ENCODE assay signal across 1 cellular context in genomic region chr18:3608099-3608453, GRCh38.
TF ChIP-seq lines count a peak whose summit lies in the region.
"Not testable (repeated sequence)": the region's sequence is repeated elsewhere in the genome, so short reads cannot be mapped to it uniquely, and the experiment has no call there.

No MANE protein-coding gene starts in this region.

TF ChIP-seq in K562, 482 proteins besides CTCF, POLR2A, EP300 and RAD21:
- TF ChIP-seq ZBTB33 (CRISPR knock-in tag; IDR thresholded peaks at IDR 0.05) (peak; percentile 91), JUND (tag; IDR thresholded peaks at IDR 0.05; ENCODE audit: borderline replicate concordance, low read depth, low read length) (0 out of 3 replicates have a peak, but pooled peaks have one; percentile 17), ETV5 (CRISPR knock-in tag; IDR thresholded peaks at IDR 0.05; ENCODE audit: low read depth) (peak; percentile 11; the same call in 1 of the 2 replicates), HSF4 (CRISPR knock-in tag; IDR thresholded peaks at IDR 0.05; ENCODE audit: borderline replicate concordance) (0 out of 2 replicates have a peak, but pooled peaks have one; percentile 12), NR1H2 (CRISPR knock-in tag; IDR thresholded peaks at IDR 0.05) (0 out of 2 replicates have a peak, but pooled peaks have one; percentile 24), DMBX1 (CRISPR knock-in tag; IDR thresholded peaks at IDR 0.05; ENCODE audit: borderline replicate concordance) (peak; percentile 54; the same call in 1 of the 2 replicates), NR2C1 (tag; IDR thresholded peaks at IDR 0.05) (peak; percentile 4; the same call in 1 of the 2 replicates), CUX1 (CRISPR knock-in tag; IDR thresholded peaks at IDR 0.05) (peak; percentile 73; the same call in 1 of the 2 replicates), ZNF384 (IDR thresholded peaks at IDR 0.05; ENCODE audit: low read depth, low read length) (peak; percentile 77), POLR2G (IDR thresholded peaks at IDR 0.05; ENCODE audit: low read depth, low read length) (0 out of 2 replicates have a peak, but pooled peaks have one; percentile 3), RBM22 (IDR thresholded peaks at IDR 0.05; ENCODE audit: low read depth, low read length, poor library complexity, severe bottlenecking) (peak; percentile 51), FOXP1 (CRISPR knock-in tag; IDR thresholded peaks at IDR 0.05) (0 out of 2 replicates have a peak, but pooled peaks have one; percentile 14)
- TF ChIP-seq JUND (IDR thresholded peaks at IDR 0.05; ENCODE audit: borderline replicate concordance, low read depth, low read length); NR2C1 (IDR thresholded peaks at IDR 0.05): not testable (repeated sequence)
